In genomic region chr13:94267581-94267980, GRCh38 we compare ENCODE assay signal across 16 cellular contexts.
"Had no signal": no experiment of that assay in that cellular context is flagged by ENCODE, and none has a peak within 500 bp of the region (broad histone marks: within the 10 kb centered on the region; RNA-seq: fewer than 3 reads in every experiment).

No MANE protein-coding gene starts in this region.

- H3K36me3 Mint-ChIP-seq: activated naive CD4-positive, alpha-beta T cell treated with anti-CD3 and anti-CD28 coated beads, Interleukin-2, amount 50 U/mL, for 24 hours; stimulated activated memory B cell treated with anti-CD40 and anti-IgM and Interleukin-4, amounts not matched to agents 10 μg/mL and 1 μg/mL and 100 μg/mL, for 72 hours had no signal

- DNase-seq: activated B cell treated with CpG ODN at 0.5 μM for 24 hours; activated CD4-positive, alpha-beta T cell treated with anti-CD3 and anti-CD28 coated beads for 48 hours; activated CD8-positive, alpha-beta memory T cell treated with anti-CD3 and anti-CD28 coated beads, Interleukin-2, amount 50 U/mL, for 4 hours; activated CD8-positive, alpha-beta T cell treated with anti-CD3 and anti-CD28 coated beads, Interleukin-2, amount 10 ng/mL, durations not matched to agents 7 days and 5 days; activated effector memory CD4-positive, alpha-beta T cell treated with anti-CD3 and anti-CD28 coated beads, Interleukin-2, amount 50 U/mL, for 16 hours; activated T-cell treated with anti-CD3 and anti-CD28 coated beads, Interleukin-2, amount 50 U/mL, for 48 hours; adrenal gland; dorsolateral prefrontal cortex; erythroblast; left colon; naive B cell; T-helper 2 cell; tibial artery had no signal

- ATAC-seq: activated CD8-positive, alpha-beta T cell treated with anti-CD3 and anti-CD28 coated beads, Interleukin-2, amount 10 ng/mL, durations not matched to agents 7 days and 5 days; gastroesophageal sphincter; left colon; stimulated activated memory B cell treated with anti-CD40 and anti-IgM and Interleukin-4, amounts not matched to agents 10 μg/mL and 1 μg/mL and 100 μg/mL, for 72 hours had no signal

- H3K4me3 Mint-ChIP-seq: activated B cell treated with CpG ODN at 0.5 μM for 24 hours; activated CD8-positive, alpha-beta T cell treated with anti-CD3 and anti-CD28 coated beads, Interleukin-2, amount 10 ng/mL, durations not matched to agents 7 days and 5 days; activated naive CD4-positive, alpha-beta T cell treated with anti-CD3 and anti-CD28 coated beads, Interleukin-2, amount 50 U/mL, for 24 hours; naive B cell; stimulated activated memory B cell treated with anti-CD40 and anti-IgM and Interleukin-4, amounts not matched to agents 10 μg/mL and 1 μg/mL and 100 μg/mL, for 72 hours had no signal

- H3K27me3 Mint-ChIP-seq: activated B cell treated with CpG ODN at 0.5 μM for 24 hours; activated naive CD4-positive, alpha-beta T cell treated with anti-CD3 and anti-CD28 coated beads, Interleukin-2, amount 50 U/mL, for 24 hours; stimulated activated memory B cell treated with anti-CD40 and anti-IgM and Interleukin-4, amounts not matched to agents 10 μg/mL and 1 μg/mL and 100 μg/mL, for 72 hours had no signal

- H3K4me1 Mint-ChIP-seq: activated B cell treated with CpG ODN at 0.5 μM for 24 hours; naive B cell; stimulated activated memory B cell treated with anti-CD40 and anti-IgM and Interleukin-4, amounts not matched to agents 10 μg/mL and 1 μg/mL and 100 μg/mL, for 72 hours had no signal

- H3K27ac Mint-ChIP-seq: activated B cell treated with CpG ODN at 0.5 μM for 24 hours; activated CD8-positive, alpha-beta T cell treated with anti-CD3 and anti-CD28 coated beads, Interleukin-2, amount 10 ng/mL, durations not matched to agents 7 days and 5 days; activated naive CD4-positive, alpha-beta T cell treated with anti-CD3 and anti-CD28 coated beads, Interleukin-2, amount 50 U/mL, for 24 hours; stimulated activated memory B cell treated with anti-CD40 and anti-IgM and Interleukin-4, amounts not matched to agents 10 μg/mL and 1 μg/mL and 100 μg/mL, for 72 hours had no signal

- H3K9me3 Mint-ChIP-seq: activated B cell treated with CpG ODN at 0.5 μM for 24 hours; activated naive CD4-positive, alpha-beta T cell treated with anti-CD3 and anti-CD28 coated beads, Interleukin-2, amount 50 U/mL, for 24 hours had no signal
